ENCODE assay signal across 2 cellular contexts in genomic region chr21:43721939-43722338, GRCh38.
TF ChIP-seq lines count a peak whose summit lies in the region.

No MANE protein-coding gene starts in this region.

TF ChIP-seq in GM23338, 12 proteins besides CTCF, POLR2A, EP300 and RAD21 (continued from another document):
- no peak for TF ChIP-seq REST (IDR thresholded peaks at IDR 0.05; ENCODE audit: unreplicated experiment)
- no peak for TF ChIP-seq STAT1 (IDR thresholded peaks at IDR 0.05; ENCODE audit: unreplicated experiment)
- TF ChIP-seq ZNF331 (CRISPR knock-in tag; IDR thresholded peaks at IDR 0.05; ENCODE audit: low read depth), result no peak
- TF ChIP-seq ETS1 (IDR thresholded peaks at IDR 0.05), result no peak

TF ChIP-seq in SK-N-SH, 30 proteins besides CTCF, POLR2A, EP300 and RAD21 (continued from another document):
- TF ChIP-seq GABPA (IDR thresholded peaks at IDR 0.05; ENCODE audit: low read depth), result no peak
- TF ChIP-seq FOXJ3 (CRISPR knock-in tag; IDR thresholded peaks at IDR 0.05), result no peak
- TF ChIP-seq PBX3 (IDR thresholded peaks at IDR 0.05), result no peak
- TF ChIP-seq RFX5 (IDR thresholded peaks at IDR 0.05; ENCODE audit: low read length), result no peak
- TF ChIP-seq YY1 (IDR thresholded peaks at IDR 0.05; ENCODE audit: low read depth), result no peak
